In the genomic region with DNA sequence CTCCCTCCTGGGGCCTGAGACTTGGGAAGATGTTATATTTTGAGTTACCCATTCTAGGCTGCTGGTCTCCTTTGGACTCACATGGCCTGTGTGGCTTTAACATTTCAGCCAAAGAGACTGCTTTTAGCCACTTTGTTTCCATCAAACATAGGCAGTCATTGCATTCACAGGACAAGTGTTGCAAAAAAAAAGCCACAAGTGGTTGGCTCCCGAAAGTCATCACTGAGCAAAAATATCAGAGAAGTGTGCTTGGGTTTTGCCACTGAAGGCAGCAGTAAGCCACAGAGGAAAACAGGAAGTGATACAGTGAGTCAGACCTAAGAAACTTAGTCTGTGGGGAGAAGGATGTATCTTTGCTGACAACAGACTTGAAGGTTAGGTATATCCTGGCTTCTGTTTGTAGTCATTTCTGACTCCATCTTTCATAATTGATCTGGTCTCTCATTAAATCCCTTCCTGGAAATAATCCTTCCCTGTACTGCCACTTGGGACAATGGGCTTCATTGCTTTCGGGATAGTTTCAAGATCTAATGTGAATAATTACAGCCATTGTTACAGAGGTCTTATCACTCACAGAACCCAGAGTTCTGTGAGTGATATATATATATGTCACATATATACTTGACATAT, we compare ENCODE assay signal across 1 cellular context.
TF ChIP-seq lines count a peak whose summit lies in the region.

No MANE protein-coding gene starts in this region.

TF ChIP-seq in K562, 482 proteins besides CTCF, POLR2A, EP300 and RAD21 (continued from another document and continues in another):
- TF ChIP-seq PKNOX1 (IDR thresholded peaks at IDR 0.05) (no peak), ZNF239 (CRISPR knock-in tag; IDR thresholded peaks at IDR 0.05) (0 out of 2 replicates have a peak, but pooled peaks have one; percentile 16), CC2D1A (IDR thresholded peaks at IDR 0.05) (no peak), NCOA4 (IDR thresholded peaks at IDR 0.05; ENCODE audit: partially characterized antibody) (no peak), ZFP36 (IDR thresholded peaks at IDR 0.05; ENCODE audit: low read depth, low read length, partially characterized antibody) (no peak), ZNF217 (CRISPR knock-in tag; IDR thresholded peaks at IDR 0.05) (no peak), CREB3L1 (IDR thresholded peaks at IDR 0.05; ENCODE audit: borderline replicate concordance, low read depth) (no peak), PCBP2 (IDR thresholded peaks at IDR 0.05; ENCODE audit: low read depth, low read length, poor library complexity, severe bottlenecking) (no peak), TAF15 (IDR thresholded peaks at IDR 0.05; ENCODE audit: low read depth, low read length) (no peak), FOXA1 (IDR thresholded peaks at IDR 0.05; ENCODE audit: borderline replicate concordance) (no peak), ZFP30 (CRISPR knock-in tag; IDR thresholded peaks at IDR 0.05; ENCODE audit: borderline replicate concordance) (no peak), HINFP (tag; conservative IDR thresholded peaks at IDR 0.05; ENCODE audit: low read depth) (no peak), PREB (CRISPR knock-in tag; IDR thresholded peaks at IDR 0.05) (no peak)
- TF ChIP-seq, protein P1, sequence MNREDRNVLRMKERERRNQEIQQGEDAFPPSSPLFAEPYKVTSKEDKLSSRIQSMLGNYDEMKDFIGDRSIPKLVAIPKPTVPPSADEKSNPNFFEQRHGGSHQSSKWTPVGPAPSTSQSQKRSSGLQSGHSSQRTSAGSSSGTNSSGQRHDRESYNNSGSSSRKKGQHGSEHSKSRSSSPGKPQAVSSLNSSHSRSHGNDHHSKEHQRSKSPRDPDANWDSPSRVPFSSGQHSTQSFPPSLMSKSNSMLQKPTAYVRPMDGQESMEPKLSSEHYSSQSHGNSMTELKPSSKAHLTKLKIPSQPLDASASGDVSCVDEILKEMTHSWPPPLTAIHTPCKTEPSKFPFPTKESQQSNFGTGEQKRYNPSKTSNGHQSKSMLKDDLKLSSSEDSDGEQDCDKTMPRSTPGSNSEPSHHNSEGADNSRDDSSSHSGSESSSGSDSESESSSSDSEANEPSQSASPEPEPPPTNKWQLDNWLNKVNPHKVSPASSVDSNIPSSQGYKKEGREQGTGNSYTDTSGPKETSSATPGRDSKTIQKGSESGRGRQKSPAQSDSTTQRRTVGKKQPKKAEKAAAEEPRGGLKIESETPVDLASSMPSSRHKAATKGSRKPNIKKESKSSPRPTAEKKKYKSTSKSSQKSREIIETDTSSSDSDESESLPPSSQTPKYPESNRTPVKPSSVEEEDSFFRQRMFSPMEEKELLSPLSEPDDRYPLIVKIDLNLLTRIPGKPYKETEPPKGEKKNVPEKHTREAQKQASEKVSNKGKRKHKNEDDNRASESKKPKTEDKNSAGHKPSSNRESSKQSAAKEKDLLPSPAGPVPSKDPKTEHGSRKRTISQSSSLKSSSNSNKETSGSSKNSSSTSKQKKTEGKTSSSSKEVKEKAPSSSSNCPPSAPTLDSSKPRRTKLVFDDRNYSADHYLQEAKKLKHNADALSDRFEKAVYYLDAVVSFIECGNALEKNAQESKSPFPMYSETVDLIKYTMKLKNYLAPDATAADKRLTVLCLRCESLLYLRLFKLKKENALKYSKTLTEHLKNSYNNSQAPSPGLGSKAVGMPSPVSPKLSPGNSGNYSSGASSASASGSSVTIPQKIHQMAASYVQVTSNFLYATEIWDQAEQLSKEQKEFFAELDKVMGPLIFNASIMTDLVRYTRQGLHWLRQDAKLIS (CRISPR knock-in tag; IDR thresholded peaks at IDR 0.05), result no peak
- TF ChIP-seq, protein P2, sequence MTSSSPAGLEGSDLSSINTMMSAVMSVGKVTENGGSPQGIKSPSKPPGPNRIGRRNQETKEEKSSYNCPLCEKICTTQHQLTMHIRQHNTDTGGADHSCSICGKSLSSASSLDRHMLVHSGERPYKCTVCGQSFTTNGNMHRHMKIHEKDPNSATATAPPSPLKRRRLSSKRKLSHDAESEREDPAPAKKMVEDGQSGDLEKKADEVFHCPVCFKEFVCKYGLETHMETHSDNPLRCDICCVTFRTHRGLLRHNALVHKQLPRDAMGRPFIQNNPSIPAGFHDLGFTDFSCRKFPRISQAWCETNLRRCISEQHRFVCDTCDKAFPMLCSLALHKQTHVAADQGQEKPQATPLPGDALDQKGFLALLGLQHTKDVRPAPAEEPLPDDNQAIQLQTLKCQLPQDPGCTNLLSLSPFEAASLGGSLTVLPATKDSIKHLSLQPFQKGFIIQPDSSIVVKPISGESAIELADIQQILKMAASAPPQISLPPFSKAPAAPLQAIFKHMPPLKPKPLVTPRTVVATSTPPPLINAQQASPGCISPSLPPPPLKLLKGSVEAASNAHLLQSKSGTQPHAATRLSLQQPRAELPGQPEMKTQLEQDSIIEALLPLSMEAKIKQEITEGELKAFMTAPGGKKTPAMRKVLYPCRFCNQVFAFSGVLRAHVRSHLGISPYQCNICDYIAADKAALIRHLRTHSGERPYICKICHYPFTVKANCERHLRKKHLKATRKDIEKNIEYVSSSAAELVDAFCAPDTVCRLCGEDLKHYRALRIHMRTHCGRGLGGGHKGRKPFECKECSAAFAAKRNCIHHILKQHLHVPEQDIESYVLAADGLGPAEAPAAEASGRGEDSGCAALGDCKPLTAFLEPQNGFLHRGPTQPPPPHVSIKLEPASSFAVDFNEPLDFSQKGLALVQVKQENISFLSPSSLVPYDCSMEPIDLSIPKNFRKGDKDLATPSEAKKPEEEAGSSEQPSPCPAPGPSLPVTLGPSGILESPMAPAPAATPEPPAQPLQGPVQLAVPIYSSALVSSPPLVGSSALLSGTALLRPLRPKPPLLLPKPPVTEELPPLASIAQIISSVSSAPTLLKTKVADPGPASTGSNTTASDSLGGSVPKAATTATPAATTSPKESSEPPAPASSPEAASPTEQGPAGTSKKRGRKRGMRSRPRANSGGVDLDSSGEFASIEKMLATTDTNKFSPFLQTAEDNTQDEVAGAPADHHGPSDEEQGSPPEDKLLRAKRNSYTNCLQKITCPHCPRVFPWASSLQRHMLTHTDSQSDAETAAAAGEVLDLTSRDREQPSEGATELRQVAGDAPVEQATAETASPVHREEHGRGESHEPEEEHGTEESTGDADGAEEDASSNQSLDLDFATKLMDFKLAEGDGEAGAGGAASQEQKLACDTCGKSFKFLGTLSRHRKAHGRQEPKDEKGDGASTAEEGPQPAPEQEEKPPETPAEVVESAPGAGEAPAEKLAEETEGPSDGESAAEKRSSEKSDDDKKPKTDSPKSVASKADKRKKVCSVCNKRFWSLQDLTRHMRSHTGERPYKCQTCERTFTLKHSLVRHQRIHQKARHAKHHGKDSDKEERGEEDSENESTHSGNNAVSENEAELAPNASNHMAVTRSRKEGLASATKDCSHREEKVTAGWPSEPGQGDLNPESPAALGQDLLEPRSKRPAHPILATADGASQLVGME (CRISPR knock-in tag; IDR thresholded peaks at IDR 0.05), result peak; percentile 50; the same call in 1 of the 2 replicates
- TF ChIP-seq, protein P3, sequence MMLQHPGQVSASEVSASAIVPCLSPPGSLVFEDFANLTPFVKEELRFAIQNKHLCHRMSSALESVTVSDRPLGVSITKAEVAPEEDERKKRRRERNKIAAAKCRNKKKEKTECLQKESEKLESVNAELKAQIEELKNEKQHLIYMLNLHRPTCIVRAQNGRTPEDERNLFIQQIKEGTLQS (IDR thresholded peaks at IDR 0.05), result peak; percentile 75
- TF ChIP-seq, protein P3 (CRISPR knock-in tag; conservative IDR thresholded peaks at IDR 0.05), result peak; percentile 74; the same call in 1 of the 2 replicates
- TF ChIP-seq, protein P4, sequence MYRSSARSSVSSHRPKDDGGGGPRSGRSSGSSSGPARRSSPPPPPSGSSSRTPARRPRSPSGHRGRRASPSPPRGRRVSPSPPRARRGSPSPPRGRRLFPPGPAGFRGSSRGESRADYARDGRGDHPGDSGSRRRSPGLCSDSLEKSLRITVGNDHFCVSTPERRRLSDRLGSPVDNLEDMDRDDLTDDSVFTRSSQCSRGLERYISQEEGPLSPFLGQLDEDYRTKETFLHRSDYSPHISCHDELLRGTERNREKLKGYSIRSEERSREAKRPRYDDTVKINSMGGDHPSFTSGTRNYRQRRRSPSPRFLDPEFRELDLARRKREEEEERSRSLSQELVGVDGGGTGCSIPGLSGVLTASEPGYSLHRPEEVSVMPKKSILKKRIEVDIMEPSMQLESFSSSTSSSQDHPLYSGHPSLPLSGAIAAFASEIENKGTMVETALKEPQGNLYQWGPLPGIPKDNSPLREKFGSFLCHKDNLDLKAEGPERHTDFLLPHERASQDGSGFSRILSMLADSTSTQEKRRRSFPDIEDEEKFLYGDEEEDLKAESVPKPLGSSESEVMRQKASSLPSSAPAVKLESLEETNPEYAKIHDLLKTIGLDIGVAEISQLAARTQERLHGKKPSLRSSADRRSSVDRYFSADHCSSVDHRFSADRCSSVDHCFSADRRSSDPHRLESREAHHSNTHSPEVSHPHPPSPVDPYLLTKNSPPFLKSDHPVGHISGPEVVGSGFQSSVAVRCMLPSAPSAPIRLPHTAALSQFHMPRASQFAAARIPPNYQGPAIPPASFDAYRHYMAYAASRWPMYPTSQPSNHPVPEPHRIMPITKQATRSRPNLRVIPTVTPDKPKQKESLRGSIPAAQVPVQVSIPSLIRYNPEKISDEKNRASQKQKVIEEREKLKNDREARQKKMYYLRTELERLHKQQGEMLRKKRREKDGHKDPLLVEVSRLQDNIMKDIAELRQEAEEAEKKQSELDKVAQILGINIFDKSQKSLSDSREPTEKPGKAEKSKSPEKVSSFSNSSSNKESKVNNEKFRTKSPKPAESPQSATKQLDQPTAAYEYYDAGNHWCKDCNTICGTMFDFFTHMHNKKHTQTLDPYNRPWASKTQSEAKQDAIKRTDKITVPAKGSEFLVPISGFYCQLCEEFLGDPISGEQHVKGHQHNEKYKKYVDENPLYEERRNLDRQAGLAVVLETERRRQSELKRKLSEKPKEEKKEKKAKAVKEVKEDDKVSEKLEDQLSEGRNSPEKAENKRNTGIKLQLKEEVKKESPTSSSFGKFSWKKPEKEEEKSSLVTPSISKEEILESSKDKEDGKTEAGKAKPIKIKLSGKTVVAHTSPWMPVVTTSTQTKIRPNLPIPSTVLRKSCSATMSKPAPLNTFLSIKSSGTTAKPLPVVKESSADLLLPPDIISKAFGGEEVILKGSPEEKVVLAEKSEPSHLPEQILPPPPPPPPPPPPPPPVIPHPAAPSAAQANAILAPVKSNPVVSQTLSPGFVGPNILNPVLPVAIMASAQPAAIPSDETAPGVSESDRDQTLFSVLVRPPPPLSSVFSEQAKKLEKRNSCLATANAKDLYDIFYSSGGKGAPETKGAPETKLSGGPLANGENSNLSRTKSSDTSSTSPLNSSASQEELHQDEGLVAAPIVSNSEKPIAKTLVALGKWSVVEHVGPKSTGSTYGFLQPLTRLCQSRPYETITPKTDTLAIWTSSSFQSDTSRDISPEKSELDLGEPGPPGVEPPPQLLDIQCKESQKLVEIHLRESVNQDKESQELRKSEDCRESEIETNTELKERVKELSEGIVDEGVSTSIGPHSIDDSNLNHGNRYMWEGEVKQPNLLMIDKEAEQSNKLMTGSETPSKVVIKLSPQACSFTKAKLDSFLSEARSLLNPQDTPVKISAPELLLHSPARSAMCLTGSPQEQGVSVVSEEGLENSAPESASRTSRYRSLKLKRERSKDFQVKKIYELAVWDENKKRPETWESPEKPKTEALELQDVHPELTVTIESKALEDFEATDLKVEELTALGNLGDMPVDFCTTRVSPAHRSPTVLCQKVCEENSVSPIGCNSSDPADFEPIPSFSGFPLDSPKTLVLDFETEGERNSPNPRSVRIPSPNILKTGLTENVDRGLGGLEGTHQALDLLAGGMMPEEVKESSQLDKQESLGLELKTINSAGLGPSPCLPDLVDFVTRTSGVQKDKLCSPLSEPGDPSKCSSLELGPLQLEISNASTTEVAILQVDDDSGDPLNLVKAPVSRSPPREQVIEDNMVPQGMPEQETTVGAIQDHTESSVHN (IDR thresholded peaks at IDR 0.05; ENCODE audit: borderline replicate concordance in 1 of 2, low read depth in 1 of 2), result no peak
